Comparison of ENCODE assay signal across 18 cellular contexts in genomic region chr3:20574746-20575145, GRCh38.
DNase-seq lines count a peak whose midpoint lies in the region; ATAC-seq, FAIRE-seq and TF ChIP-seq lines count a peak whose summit lies in the region.
"Had no signal": no experiment of that assay in that cellular context is flagged by ENCODE, and none has a peak within 500 bp of the region (broad histone marks: within the 10 kb centered on the region; RNA-seq: fewer than 3 reads in every experiment).

No MANE protein-coding gene starts in this region.

- no TSS peak for BruUV-seq in mammary epithelial cell (replicated peaks; lab: Mats Ljungman, UMichigan)

- no peaks in the 10 kb centered on the region for H3K27me3 Mint-ChIP-seq in astrocyte (ENCODE audit: low read depth, unreplicated experiment)

- H3K4me1 ChIP-seq in mammary epithelial cell (ENCODE audit: insufficient read depth, low read length) (no peaks in the 10 kb centered on the region), breast epithelium (no peaks in the 10 kb centered on the region), astrocyte (ENCODE audit: insufficient read depth, low read length) (peaks cover 23% of the 10 kb centered on the region), foreskin keratinocyte (no peaks in the 10 kb centered on the region)

- H3K4me2 ChIP-seq in mammary epithelial cell (ENCODE audit: insufficient read depth, low read depth, low read length) (no peak overlapping the region), astrocyte (ENCODE audit: low read length) (peak overlapping the region; percentile 77)

- H3K36me3 ChIP-seq in mammary epithelial cell (ENCODE audit: insufficient read depth, low read length), result no peaks in the 10 kb centered on the region
- no peaks in the 10 kb centered on the region for H3K36me3 ChIP-seq in breast epithelium
- no peaks in the 10 kb centered on the region for H3K36me3 ChIP-seq in astrocyte (ENCODE audit: insufficient read depth, low read length)
- H3K36me3 ChIP-seq: cardiac muscle cell, heart left ventricle, left ventricle myocardium inferior had no signal

- H3K27ac Mint-ChIP-seq in astrocyte (ENCODE audit: unreplicated experiment), result peak overlapping the region; percentile 96
- H3K27ac Mint-ChIP-seq: nephron had no signal

- FAIRE-seq in astrocyte (lab: Jason Lieb, UNC) (peak; percentile 87), urothelium cell line (lab: Jason Lieb, UNC) (no peak)

- H4K20me1 ChIP-seq in mammary epithelial cell (ENCODE audit: insufficient read depth, low read length) (no peaks in the 10 kb centered on the region), astrocyte (ENCODE audit: insufficient read depth, low read length) (no peaks in the 10 kb centered on the region)

- 16% methylated on average over 4 of the region's 4 CpGs for WGBS in mammary epithelial cell (ENCODE audit: low coverage, missing lambda C conversion rate)

- H3K9me3 Mint-ChIP-seq in astrocyte (ENCODE audit: unreplicated experiment), result no peaks in the 10 kb centered on the region
- H3K9me3 Mint-ChIP-seq: nephron had no signal

- peaks cover 48% of the 10 kb centered on the region for H3K4me1 Mint-ChIP-seq in astrocyte (ENCODE audit: low read depth, unreplicated experiment)
- H3K4me1 Mint-ChIP-seq: nephron had no signal

- H2AFZ ChIP-seq in mammary epithelial cell (ENCODE audit: low read depth, low read length) (no peak overlapping the region), astrocyte (ENCODE audit: low read depth, low read length) (peak overlapping the region; percentile 22)

- intact Hi-C loops in mammary epithelial cell (cut with micrococcal nuclease) (no loop called here), breast epithelium (cut with DNase I; ENCODE audit: low total_unique reads) (no loop called here)

- peak; percentile 69 for ATAC-seq in foreskin keratinocyte
- no peak for ATAC-seq in HG03432 (IDR thresholded peaks at IDR 0.05; ENCODE audit: unreplicated experiment)
- ATAC-seq: heart left ventricle had no signal

- DNase-seq in mammary epithelial cell, result peak; percentile 3
- no peak for DNase-seq in breast epithelium (ENCODE audit: low spot score in 2 of 2)
- DNase-seq in astrocyte (ENCODE audit: low read depth), result peak; percentile 94
- peak; percentile 39 to 86 for DNase-seq in foreskin keratinocyte
- DNase-seq in urothelium cell line (ENCODE audit: low spot score), result peak; percentile 29
- no peak for DNase-seq in NCI-H748 (lab: John Stamatoyannopoulos, UW; ENCODE audit: unreplicated experiment)
- no peak for DNase-seq in T-helper 9 cell
- DNase-seq: GOT3; heart left ventricle; left ventricle myocardium inferior; NCI-H1092; stimulated activated naive CD4-positive, alpha-beta T cell treated with Interleukin-2 at 50 U/mL for 16 hours had no signal

- H3K27ac ChIP-seq in mammary epithelial cell (ENCODE audit: insufficient read depth, low read depth, low read length) (no peak overlapping the region), breast epithelium (no peak overlapping the region), astrocyte (ENCODE audit: low read depth, low read length) (peak overlapping the region; percentile 93), foreskin keratinocyte (no peak overlapping the region)
- H3K27ac ChIP-seq: 22Rv1, cardiac muscle cell, heart left ventricle, left ventricle myocardium inferior, SK-N-MC, skin epidermis had no signal

- in situ Hi-C loops in mammary epithelial cell (cut with MboI; ENCODE audit: low sequenced_read_pairs in 2 of 2), result no loop called here

- H3K36me3 Mint-ChIP-seq in astrocyte (ENCODE audit: low read depth, unreplicated experiment), result no peaks in the 10 kb centered on the region

- no peak for TF ChIP-seq POLR2A in breast epithelium (IDR thresholded peaks at IDR 0.05)

- no peaks in the 10 kb centered on the region for H3K79me2 ChIP-seq in mammary epithelial cell (ENCODE audit: insufficient read depth, low read length)
- no peaks in the 10 kb centered on the region for H3K79me2 ChIP-seq in astrocyte (ENCODE audit: insufficient read depth, low read length)

- H3K27me3 ChIP-seq in mammary epithelial cell (ENCODE audit: insufficient read depth, low read length), result no peaks in the 10 kb centered on the region
- no peaks in the 10 kb centered on the region for H3K27me3 ChIP-seq in breast epithelium
- H3K27me3 ChIP-seq in astrocyte (ENCODE audit: insufficient read depth, low read length), result no peaks in the 10 kb centered on the region
- no peaks in the 10 kb centered on the region for H3K27me3 ChIP-seq in foreskin keratinocyte
- H3K27me3 ChIP-seq: cardiac muscle cell, heart left ventricle had no signal

- H3K4me3 ChIP-seq in mammary epithelial cell (replicated peaks in 1 of 3; ENCODE audit: insufficient read depth in 1 of 3, low read depth in 2 of 3, low read length in 3 of 3) (no peak overlapping the region), breast epithelium (no peak overlapping the region), astrocyte (ENCODE audit: insufficient read depth, low read depth, low read length) (peak overlapping the region; percentile 27)
- H3K4me3 ChIP-seq: cardiac muscle cell, heart left ventricle, left ventricle myocardium inferior, SK-N-MC, skin epidermis had no signal

- H3K9ac ChIP-seq in mammary epithelial cell (ENCODE audit: insufficient read depth, low read length) (no peak overlapping the region), astrocyte (ENCODE audit: low read length) (peak overlapping the region; percentile 70)

- dilution Hi-C loops in mammary epithelial cell (cut with HindIII; ENCODE audit: low sequenced_read_pairs), result no loop called here

- CTCF ChIA-PET in mammary epithelial cell (lab: Charles Lee; ENCODE audit: low non-redundant PET), result no interaction called here

- H3K9me3 ChIP-seq in mammary epithelial cell (replicated peaks; ENCODE audit: insufficient read depth, low read length) (peaks cover 7% of the 10 kb centered on the region), breast epithelium (no peaks in the 10 kb centered on the region), astrocyte (ENCODE audit: insufficient read depth, low read depth, low read length) (no peaks in the 10 kb centered on the region)

- no peak for TF ChIP-seq CTCF in mammary epithelial cell (conservative IDR thresholded peaks at IDR 0.05 in 1 of 2, IDR thresholded peaks at IDR 0.05 in 1 of 2; ENCODE audit: extremely low read depth in 1 of 2, insufficient read depth in 1 of 2, low read depth in 1 of 2, low read length in 2 of 2)
- no peak for TF ChIP-seq CTCF in breast epithelium (IDR thresholded peaks at IDR 0.05)
- TF ChIP-seq CTCF in astrocyte (IDR thresholded peaks at IDR 0.05; ENCODE audit: insufficient read depth, low read depth, low read length), result no peak
- TF ChIP-seq CTCF in foreskin keratinocyte (conservative IDR thresholded peaks at IDR 0.05), result no peak

- no peak overlapping the region for H3K4me3 Mint-ChIP-seq in astrocyte (ENCODE audit: unreplicated experiment)
- H3K4me3 Mint-ChIP-seq: nephron had no signal

Comparison
In these comparisons a context has a peak if more than half of its experiments do, and no peak if none do; other contexts are left out.
1. DNase-seq: peak in mammary epithelial cell (single experiment), astrocyte (single experiment), foreskin keratinocyte (2 of 2) and urothelium cell line (single experiment); none in breast epithelium (0 of 2), NCI-H748 (single experiment) and T-helper 9 cell (single experiment).